ENCODE assay signal across 29 cellular contexts in the genomic region with DNA sequence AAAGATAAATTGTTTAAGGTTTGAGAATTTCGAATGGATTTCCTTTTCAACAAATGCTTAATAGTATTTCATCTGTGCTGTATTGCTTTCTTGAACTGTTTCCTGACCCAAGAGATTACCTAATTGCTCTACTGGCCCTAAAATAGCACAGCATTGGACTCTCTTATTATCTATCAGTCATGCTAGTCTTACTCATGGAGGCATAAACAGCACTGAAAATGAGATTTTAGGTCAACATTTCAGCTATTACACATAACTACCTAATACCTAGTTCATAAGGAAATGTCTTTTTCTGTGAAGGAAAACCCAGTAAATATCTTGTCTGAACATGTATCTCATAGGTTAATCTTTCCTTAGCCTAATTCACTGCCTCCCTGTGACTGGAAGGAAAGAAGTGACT. TPM values are rescaled to one million over a fixed set of nuclear protein-coding genes. Genes with fewer than 3 reads are reported as not detected.
DNase-seq lines count a peak whose midpoint lies in the region; ATAC-seq and TF ChIP-seq lines count a peak whose summit lies in the region.
"Had no signal": no experiment of that assay in that cellular context is flagged by ENCODE, and none has a peak within 500 bp of the region (broad histone marks: within the 10 kb centered on the region; RNA-seq: fewer than 3 reads in every experiment).

No MANE protein-coding gene starts in this region.

- H3K36me3 Mint-ChIP-seq in stimulated activated naive CD8-positive, alpha-beta T cell treated with anti-CD3 and anti-CD28 coated beads, Interleukin-15, Interleukin-2, amounts not matched to agents 100 ng/mL and 50 ng/mL, for 24 hours (ENCODE audit: low read depth): no peaks in the 10 kb centered on the region
- no peaks in the 10 kb centered on the region for H3K36me3 Mint-ChIP-seq in T-cell
- H3K36me3 Mint-ChIP-seq: stimulated activated naive B cell treated with anti-CD40 and anti-IgM and Interleukin-4, amounts not matched to agents 10 μg/mL and 1 μg/mL and 100 μg/mL, for 72 hours had no signal

- H3K4me3 Mint-ChIP-seq in stimulated activated naive CD8-positive, alpha-beta T cell treated with anti-CD3 and anti-CD28 coated beads, Interleukin-15, Interleukin-2, amounts not matched to agents 100 ng/mL and 50 ng/mL, for 24 hours: peak overlapping the region; percentile 12
- peak overlapping the region in 1 of 2 donors; percentile 17 for H3K4me3 Mint-ChIP-seq in stimulated activated naive CD8-positive, alpha-beta T cell treated with anti-CD3 and anti-CD28 coated beads, Interleukin-15, amount 100 ng/mL, for 72 hours
- H3K4me3 Mint-ChIP-seq in T-cell: no peak overlapping the region
- H3K4me3 Mint-ChIP-seq: effector memory CD8-positive, alpha-beta T cell; stimulated activated naive B cell treated with anti-CD40 and anti-IgM and Interleukin-4, amounts not matched to agents 10 μg/mL and 1 μg/mL and 100 μg/mL, for 72 hours had no signal

- no peaks in the 10 kb centered on the region for H3K4me1 ChIP-seq in testis
- H3K4me1 ChIP-seq: Peyer's patch had no signal

- POLR2A ChIA-PET in T-cell (lab: Charles Lee): interaction anchor here in 1 of 2 donors (0.6 kb wide), 1 partner anchor 64 kb away, joined by 3 read pairs; no protein-coding TSS in a partner anchor

- CTCF ChIA-PET in T-cell (lab: Charles Lee): no interaction called here

- H3K27me3 ChIP-seq in testis: no peaks in the 10 kb centered on the region
- H3K27me3 ChIP-seq: BLaER1 treated with 17β-estradiol and CSF1 and Interleukin-3, amounts not matched to agents 10 nM and 100 nM; cardiac muscle cell; Peyer's patch had no signal

- no peaks in the 10 kb centered on the region for H3K9me3 Mint-ChIP-seq in stimulated activated naive CD8-positive, alpha-beta T cell treated with anti-CD3 and anti-CD28 coated beads, Interleukin-15, Interleukin-2, amounts not matched to agents 100 ng/mL and 50 ng/mL, for 24 hours
- H3K9me3 Mint-ChIP-seq in stimulated activated naive CD8-positive, alpha-beta T cell treated with anti-CD3 and anti-CD28 coated beads, Interleukin-15, amount 100 ng/mL, for 72 hours: no peaks in the 10 kb centered on the region
- no peaks in the 10 kb centered on the region for H3K9me3 Mint-ChIP-seq in T-cell
- H3K9me3 Mint-ChIP-seq: effector memory CD8-positive, alpha-beta T cell; stimulated activated naive B cell treated with anti-CD40 and anti-IgM and Interleukin-4, amounts not matched to agents 10 μg/mL and 1 μg/mL and 100 μg/mL, for 72 hours had no signal

- H3K27ac Mint-ChIP-seq in stimulated activated naive CD8-positive, alpha-beta T cell treated with anti-CD3 and anti-CD28 coated beads, Interleukin-15, Interleukin-2, amounts not matched to agents 100 ng/mL and 50 ng/mL, for 24 hours: peak overlapping the region; percentile 67
- H3K27ac Mint-ChIP-seq in stimulated activated naive CD8-positive, alpha-beta T cell treated with anti-CD3 and anti-CD28 coated beads, Interleukin-15, amount 100 ng/mL, for 72 hours: no peak overlapping the region
- peak overlapping the region; percentile 65 to 79 for H3K27ac Mint-ChIP-seq in T-cell
- H3K27ac Mint-ChIP-seq: stimulated activated naive B cell treated with anti-CD40 and anti-IgM and Interleukin-4, amounts not matched to agents 10 μg/mL and 1 μg/mL and 100 μg/mL, for 72 hours had no signal

- intact Hi-C loops in testis (cut with DNase I; ENCODE audit: low total_unique reads): no loop called here

- H3K4me1 Mint-ChIP-seq in stimulated activated naive CD8-positive, alpha-beta T cell treated with anti-CD3 and anti-CD28 coated beads, Interleukin-15, Interleukin-2, amounts not matched to agents 100 ng/mL and 50 ng/mL, for 24 hours (ENCODE audit: low read depth): peaks cover 70% of the 10 kb centered on the region
- H3K4me1 Mint-ChIP-seq in stimulated activated naive CD8-positive, alpha-beta T cell treated with anti-CD3 and anti-CD28 coated beads, Interleukin-15, amount 100 ng/mL, for 72 hours: peaks cover 60% of the 10 kb centered on the region
- peaks cover 61 to 62% (median 62%) of the 10 kb centered on the region in 3 donors for H3K4me1 Mint-ChIP-seq in T-cell

- WGBS in testis, 2 donors: 83 to 93% methylated on average over 1 of the region's 1 CpG

- no peaks in the 10 kb centered on the region for H3K36me3 ChIP-seq in testis (ENCODE audit: low read depth, missing control alignments)
- H3K36me3 ChIP-seq: BLaER1 treated with 17β-estradiol and CSF1 and Interleukin-3, amounts not matched to agents 10 nM and 100 nM; cardiac muscle cell; Peyer's patch; thoracic aorta had no signal

- DNase-seq in stimulated activated naive CD8-positive, alpha-beta T cell treated with anti-CD3 and anti-CD28 coated beads, Interleukin-15, amount 100 ng/mL, for 72 hours: no peak
- DNase-seq in T-cell: no peak
- DNase-seq in epithelial cell of esophagus (ENCODE audit: low read depth): peak; percentile 65
- no peak for DNase-seq in SKM-1 (lab: John Stamatoyannopoulos, UW; ENCODE audit: unreplicated experiment)
- DNase-seq in testis: no peak
- DNase-seq: activated CD8-positive, alpha-beta memory T cell treated with anti-CD3 and anti-CD28 coated beads for 24 hours; activated naive CD4-positive, alpha-beta T cell; activated T-cell treated with anti-CD3 and anti-CD28 coated beads, Interleukin-2, amount 50 U/mL, for 48 hours; DMS79; effector memory CD8-positive, alpha-beta T cell; GF-D8; left cardiac atrium; NCI-H1105; NCI-H1930; NCI-H526; Peyer's patch; posterior cingulate gyrus; SHP77 treated with DMSO at 0.1 percent for 48 hours; stimulated activated CD4-positive, alpha-beta T cell treated with anti-CD3 and anti-CD28 coated beads, Interleukin-4, amount 100 ng/mL, for 4 hours; stimulated activated naive B cell treated with anti-CD40 and anti-IgM and Interleukin-4, amounts not matched to agents 10 μg/mL and 1 μg/mL and 100 μg/mL, for 72 hours had no signal

- ATAC-seq in stimulated activated naive CD8-positive, alpha-beta T cell treated with anti-CD3 and anti-CD28 coated beads, Interleukin-15, amount 100 ng/mL, for 72 hours: no peak
- ATAC-seq in T-cell (replicated peaks in 1 of 4) (no peak), GM18498 (IDR thresholded peaks at IDR 0.05; ENCODE audit: unreplicated experiment) (no peak)
- ATAC-seq: activated CD4-positive, CD25-positive, alpha-beta regulatory T cell treated with anti-CD3 and anti-CD28 coated beads, Interleukin-2, amount 50 U/mL, for 24 hours; effector memory CD8-positive, alpha-beta T cell; left cardiac atrium; sciatic nerve; stimulated activated naive B cell treated with anti-CD40 and anti-IgM and Interleukin-4, amounts not matched to agents 10 μg/mL and 1 μg/mL and 100 μg/mL, for 72 hours had no signal

- no peak overlapping the region for H3K27ac ChIP-seq in testis
- H3K27ac ChIP-seq: BLaER1 treated with 17β-estradiol and CSF1 and Interleukin-3, amounts not matched to agents 10 nM and 100 nM; cardiac muscle cell; coronary artery; Peyer's patch; thoracic aorta had no signal

- TF ChIP-seq CTCF in epithelial cell of esophagus (IDR thresholded peaks at IDR 0.05; ENCODE audit: insufficient read depth, low read depth, low read length, missing control alignments): no peak
- no peak for TF ChIP-seq CTCF in testis (IDR thresholded peaks at IDR 0.05)

- no peak for TF ChIP-seq POLR2A in testis (IDR thresholded peaks at IDR 0.05)

- no peaks in the 10 kb centered on the region for H3K9me3 ChIP-seq in testis
- H3K9me3 ChIP-seq: BLaER1 treated with 17β-estradiol and CSF1 and Interleukin-3, amounts not matched to agents 10 nM and 100 nM; Peyer's patch; thoracic aorta had no signal

- H3K4me3 ChIP-seq in epithelial cell of esophagus (ENCODE audit: low read length) (no peak overlapping the region), testis (no peak overlapping the region)
- H3K4me3 ChIP-seq: BLaER1 treated with 17β-estradiol and CSF1 and Interleukin-3, amounts not matched to agents 10 nM and 100 nM; cardiac muscle cell; coronary artery; Peyer's patch; thoracic aorta had no signal

- H3K27me3 Mint-ChIP-seq in stimulated activated naive CD8-positive, alpha-beta T cell treated with anti-CD3 and anti-CD28 coated beads, Interleukin-15, Interleukin-2, amounts not matched to agents 100 ng/mL and 50 ng/mL, for 24 hours: no peaks in the 10 kb centered on the region
- H3K27me3 Mint-ChIP-seq in stimulated activated naive CD8-positive, alpha-beta T cell treated with anti-CD3 and anti-CD28 coated beads, Interleukin-15, amount 100 ng/mL, for 72 hours: no peaks in the 10 kb centered on the region
- H3K27me3 Mint-ChIP-seq in T-cell: no peaks in the 10 kb centered on the region
- H3K27me3 Mint-ChIP-seq: effector memory CD8-positive, alpha-beta T cell; stimulated activated naive B cell treated with anti-CD40 and anti-IgM and Interleukin-4, amounts not matched to agents 10 μg/mL and 1 μg/mL and 100 μg/mL, for 72 hours had no signal

RNA-seq across cellular contexts. Expression of gene ABCD2, which starts 4.3 kb away (rescaled TPM):
- total RNA-seq in T-cell: 10 to 100 TPM; 10.9 to 16.8 (median 14.7) TPM
- total RNA-seq in testis: under 1 TPM; 0.43 to 0.55 TPM
- 0.29 TPM for polyA plus RNA-seq in testis (ENCODE audit: insufficient read depth, low read depth, low replicate concordance)
- total RNA-seq: lung microvascular endothelial cell had no signal

Comparison
In these comparisons a context has a peak if more than half of its experiments do, and no peak if none do; other contexts are left out.
1. H3K27ac Mint-ChIP-seq: peak in stimulated activated naive CD8-positive, alpha-beta T cell treated with anti-CD3 and anti-CD28 coated beads, Interleukin-15, Interleukin-2, amounts not matched to agents 100 ng/mL and 50 ng/mL, for 24 hours (single experiment) and T-cell (2 of 2); none in stimulated activated naive CD8-positive, alpha-beta T cell treated with anti-CD3 and anti-CD28 coated beads, Interleukin-15, amount 100 ng/mL, for 72 hours (0 of 2).
2. RNA of gene ABCD2, which starts 4.3 kb away (total RNA-seq): 10.9 to 16.8 TPM in T-cell; 0.43 to 0.55 TPM in testis; every median in the first group is over 4 times any median in the second.